In the genomic region with DNA sequence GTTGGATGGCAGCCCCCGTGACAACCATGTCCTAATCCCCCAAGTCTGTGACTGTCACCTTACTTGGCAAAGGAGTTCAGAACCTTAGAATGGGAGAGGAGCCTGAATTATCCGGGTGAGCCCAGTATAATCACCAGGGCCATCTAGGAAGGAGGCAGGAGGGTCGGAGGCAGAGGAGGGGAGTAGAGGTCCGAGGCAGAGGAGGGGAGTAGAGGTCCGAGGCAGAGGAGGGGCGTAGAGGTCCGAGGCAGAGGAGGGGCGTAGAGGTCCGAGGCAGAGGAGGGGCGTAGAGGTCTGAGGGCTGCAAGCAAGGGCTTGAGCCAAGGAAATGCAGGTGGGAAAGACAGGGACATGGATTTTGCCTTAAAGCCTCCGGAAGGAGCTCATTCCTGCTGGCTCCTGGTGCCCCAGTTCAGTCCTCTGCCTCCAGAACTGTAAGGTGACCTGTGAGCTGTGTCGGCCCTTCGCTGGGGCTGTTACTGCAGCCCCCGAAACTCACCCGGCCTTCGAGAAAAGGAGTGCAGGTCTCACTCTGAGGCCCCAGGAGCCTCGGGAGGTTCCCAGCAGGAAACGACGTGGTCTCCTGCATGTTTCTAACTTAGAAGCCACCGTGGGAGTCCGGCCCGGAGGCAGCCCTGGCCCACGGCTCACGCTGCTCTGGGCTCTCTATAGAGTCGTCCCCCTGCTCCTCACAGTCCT, we compare ENCODE assay signal across 11 cellular contexts. TPM values are rescaled to one million over a fixed set of nuclear protein-coding genes. Genes with fewer than 3 reads are reported as not detected.
A peak's percentile ranks its signal among the peaks of the same experiment; 100 is the strongest.
DNase-seq lines count a peak whose midpoint lies in the region; ATAC-seq and TF ChIP-seq lines count a peak whose summit lies in the region.
"Had no signal": no experiment of that assay in that cellular context is flagged by ENCODE, and none has a peak within 500 bp of the region (broad histone marks: within the 10 kb centered on the region; RNA-seq: fewer than 3 reads in every experiment).

No MANE protein-coding gene starts in this region.

- no peaks in the 10 kb centered on the region for H3K27me3 Mint-ChIP-seq in T-helper 2 cell treated with Interferon-gamma antibody and Interleukin-4, amounts not matched to agents 5 μg/mL and 100 μg/mL, for 36 hours (ENCODE audit: low read depth)
- no peaks in the 10 kb centered on the region for H3K27me3 Mint-ChIP-seq in activated CD8-positive, alpha-beta memory T cell treated with anti-CD3 and anti-CD28 coated beads, Interleukin-2, amount 10 ng/mL, durations not matched to agents 7 days and 5 days

- WGBS in lung, 2 donors, result 78 to 88% methylated on average over 25 of the region's 25 CpGs
- WGBS in suprapubic skin, result 78% methylated on average over 21 of the region's 25 CpGs

- no peak for ATAC-seq in lung (ENCODE audit: insufficient read depth, low FRiP score)
- ATAC-seq in activated CD8-positive, alpha-beta memory T cell treated with anti-CD3 and anti-CD28 coated beads, Interleukin-2, amount 10 ng/mL, durations not matched to agents 7 days and 5 days, result no peak

- TF ChIP-seq CTCF in lung (IDR thresholded peaks at IDR 0.05; ENCODE audit: control extremely low read depth, extremely low read depth), result no peak
- TF ChIP-seq CTCF in suprapubic skin (IDR thresholded peaks at IDR 0.05), result no peak
- no peak for TF ChIP-seq CTCF in GM20000 (IDR thresholded peaks at IDR 0.05; ENCODE audit: extremely low read depth, missing control alignments)

- H3K27me3 ChIP-seq in lung (ENCODE audit: control insufficient read depth, insufficient read depth) (no peaks in the 10 kb centered on the region), suprapubic skin (peaks cover 5% of the 10 kb centered on the region)

- CTCF ChIA-PET in activated CD8-positive, alpha-beta memory T cell treated with anti-CD3 and anti-CD28 coated beads, Interleukin-2, amount 10 ng/mL, durations not matched to agents 7 days and 5 days (lab: Charles Lee), result interaction anchor here (1.3 kb wide), 1 partner anchor 19 kb away, joined by 5 read pairs; no protein-coding TSS in a partner anchor

- H3K27ac Mint-ChIP-seq in T-helper 2 cell treated with Interferon-gamma antibody and Interleukin-4, amounts not matched to agents 5 μg/mL and 100 μg/mL, for 36 hours, result peak overlapping the region; percentile 85
- H3K27ac Mint-ChIP-seq in activated CD8-positive, alpha-beta memory T cell treated with anti-CD3 and anti-CD28 coated beads, Interleukin-2, amount 10 ng/mL, durations not matched to agents 7 days and 5 days, result no peak overlapping the region

- peaks cover 41% of the 10 kb centered on the region for H3K4me1 Mint-ChIP-seq in T-helper 2 cell treated with Interferon-gamma antibody and Interleukin-4, amounts not matched to agents 5 μg/mL and 100 μg/mL, for 36 hours (ENCODE audit: low read depth)
- peaks cover 51% of the 10 kb centered on the region for H3K4me1 Mint-ChIP-seq in activated CD8-positive, alpha-beta memory T cell treated with anti-CD3 and anti-CD28 coated beads, Interleukin-2, amount 10 ng/mL, durations not matched to agents 7 days and 5 days

- no peak for DNase-seq in T-helper 2 cell treated with Interferon-gamma antibody and Interleukin-4, amounts not matched to agents 5 μg/mL and 100 μg/mL, for 36 hours (ENCODE audit: low spot score)
- no peak for DNase-seq in T-helper 2 cell
- DNase-seq in lung (ENCODE audit: low spot score), result no peak
- no peak for DNase-seq in suprapubic skin (ENCODE audit: low spot score in 2 of 2)
- DNase-seq in GM20000 (ENCODE audit: low spot score), result no peak
- no peak for DNase-seq in activated CD8-positive, alpha-beta memory T cell treated with anti-CD3 and anti-CD28 coated beads, Interleukin-2, amount 10 ng/mL, durations not matched to agents 7 days and 5 days
- no peak for DNase-seq in GDM1 (lab: John Stamatoyannopoulos, UW)
- DNase-seq: 8988T, NCI-H1105 had no signal

- TF ChIP-seq EP300 in suprapubic skin (IDR thresholded peaks at IDR 0.05), result no peak

- peak overlapping the region; percentile 49 for H3K27ac ChIP-seq in angular gyrus (ENCODE audit: low read depth, low read length)
- H3K27ac ChIP-seq in lung (ENCODE audit: low read depth in 1 of 2, low read length in 1 of 2), result peak overlapping the region; percentile 67 to 98
- peak overlapping the region; percentile 92 for H3K27ac ChIP-seq in suprapubic skin

- H3K9me3 ChIP-seq in lung (ENCODE audit: control insufficient read depth in 2 of 2, insufficient read depth in 1 of 2, low read length in 1 of 2), result no peaks in the 10 kb centered on the region
- H3K9me3 ChIP-seq in suprapubic skin, result no peaks in the 10 kb centered on the region

- TF ChIP-seq POLR2A in suprapubic skin (IDR thresholded peaks at IDR 0.05), result no peak

- H3K36me3 Mint-ChIP-seq in T-helper 2 cell treated with Interferon-gamma antibody and Interleukin-4, amounts not matched to agents 5 μg/mL and 100 μg/mL, for 36 hours (ENCODE audit: low read depth), result no peaks in the 10 kb centered on the region
- H3K36me3 Mint-ChIP-seq in activated CD8-positive, alpha-beta memory T cell treated with anti-CD3 and anti-CD28 coated beads, Interleukin-2, amount 10 ng/mL, durations not matched to agents 7 days and 5 days, result no peaks in the 10 kb centered on the region
- H3K36me3 Mint-ChIP-seq: brain had no signal

- H3K4me3 ChIP-seq in lung (no peak overlapping the region), suprapubic skin (no peak overlapping the region)

- H3K36me3 ChIP-seq in lung (ENCODE audit: control insufficient read depth in 2 of 2, insufficient read depth in 2 of 2, low read length in 2 of 2), result no peaks in the 10 kb centered on the region
- no peaks in the 10 kb centered on the region for H3K36me3 ChIP-seq in suprapubic skin

- H3K4me3 Mint-ChIP-seq in T-helper 2 cell treated with Interferon-gamma antibody and Interleukin-4, amounts not matched to agents 5 μg/mL and 100 μg/mL, for 36 hours, result no peak overlapping the region
- no peak overlapping the region for H3K4me3 Mint-ChIP-seq in activated CD8-positive, alpha-beta memory T cell treated with anti-CD3 and anti-CD28 coated beads, Interleukin-2, amount 10 ng/mL, durations not matched to agents 7 days and 5 days
- H3K4me3 Mint-ChIP-seq: brain had no signal

- peaks cover 0 to 44% of the 10 kb centered on the region in 2 donors for H3K4me1 ChIP-seq in lung (ENCODE audit: control insufficient read depth in 2 of 2, insufficient read depth in 2 of 2, low read length in 2 of 2)
- H3K4me1 ChIP-seq in suprapubic skin, result peaks cover 62% of the 10 kb centered on the region

- H3K9me3 Mint-ChIP-seq in T-helper 2 cell treated with Interferon-gamma antibody and Interleukin-4, amounts not matched to agents 5 μg/mL and 100 μg/mL, for 36 hours, result no peaks in the 10 kb centered on the region
- H3K9me3 Mint-ChIP-seq in activated CD8-positive, alpha-beta memory T cell treated with anti-CD3 and anti-CD28 coated beads, Interleukin-2, amount 10 ng/mL, durations not matched to agents 7 days and 5 days (ENCODE audit: low read depth), result no peaks in the 10 kb centered on the region
- H3K9me3 Mint-ChIP-seq: brain had no signal

RNA-seq across cellular contexts. Expression of a gene that starts 20.0 kb away (rescaled TPM):
- total RNA-seq in lung, result 10 to 100 TPM in 1 of 2 donors, 1 to 10 TPM in 1; 4.7 to 49.6 TPM
- polyA plus RNA-seq in lung, result 100 to 1,000 TPM in 1 of 2 donors, 10 to 100 TPM in 1; 35.3 to 152 TPM
- total RNA-seq in suprapubic skin, result 10 to 100 TPM; 50.2 to 59.1 (median 52.7) TPM
- total RNA-seq in activated CD8-positive, alpha-beta memory T cell treated with anti-CD3 and anti-CD28 coated beads, Interleukin-2, amount 10 ng/mL, durations not matched to agents 7 days and 5 days, result 10 to 100 TPM; 74.7 to 79.2 TPM
